In genomic region chr3:53269888-53270880, GRCh38 we compare ENCODE assay signal across 1 cellular context.
A peak's percentile ranks its signal among the peaks of the same experiment; 100 is the strongest.
TF ChIP-seq lines count a peak whose summit lies in the region.

No MANE protein-coding gene starts in this region.

TF ChIP-seq in K562, 482 proteins besides CTCF, POLR2A, EP300 and RAD21 (continued from another document and continues in another):
- TF ChIP-seq XRCC5 (IDR thresholded peaks at IDR 0.05; ENCODE audit: low read depth, low read length) = no peak
- no peak for TF ChIP-seq DIDO1 (tag; IDR thresholded peaks at IDR 0.05; ENCODE audit: low read depth)
- peak; percentile 98 for TF ChIP-seq MAFF (IDR thresholded peaks at IDR 0.05; ENCODE audit: low read length)
- 0 out of 2 replicates have a peak, but pooled peaks have one; percentile 4 for TF ChIP-seq MECOM (CRISPR knock-in tag; IDR thresholded peaks at IDR 0.05)
- no peak for TF ChIP-seq ZNF655 (CRISPR knock-in tag; IDR thresholded peaks at IDR 0.05)
- no peak for TF ChIP-seq EGR1 (conservative IDR thresholded peaks at IDR 0.05)
- peak; percentile 38; the same call in 1 of the 2 replicates for TF ChIP-seq CBX1 (IDR thresholded peaks at IDR 0.05; ENCODE audit: low read depth)
- TF ChIP-seq ZNF354B (CRISPR knock-in tag; IDR thresholded peaks at IDR 0.05) = peak; percentile 57; the same call in 1 of the 2 replicates
- no peak for TF ChIP-seq PTRF (tag; IDR thresholded peaks at IDR 0.05)
- TF ChIP-seq TEAD1 (CRISPR knock-in tag; IDR thresholded peaks at IDR 0.05) = peak in 1 of 2 experiments; percentile 79; a peak in 2 of 4 replicates
- TF ChIP-seq ZNF324 (CRISPR knock-in tag; IDR thresholded peaks at IDR 0.05) = no peak
- TF ChIP-seq ZNF445 (CRISPR knock-in tag; IDR thresholded peaks at IDR 0.05; ENCODE audit: low read depth) = no peak
- TF ChIP-seq, protein P1, sequence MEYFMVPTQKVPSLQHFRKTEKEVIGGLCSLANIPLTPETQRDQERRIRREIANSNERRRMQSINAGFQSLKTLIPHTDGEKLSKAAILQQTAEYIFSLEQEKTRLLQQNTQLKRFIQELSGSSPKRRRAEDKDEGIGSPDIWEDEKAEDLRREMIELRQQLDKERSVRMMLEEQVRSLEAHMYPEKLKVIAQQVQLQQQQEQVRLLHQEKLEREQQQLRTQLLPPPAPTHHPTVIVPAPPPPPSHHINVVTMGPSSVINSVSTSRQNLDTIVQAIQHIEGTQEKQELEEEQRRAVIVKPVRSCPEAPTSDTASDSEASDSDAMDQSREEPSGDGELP (CRISPR knock-in tag; IDR thresholded peaks at IDR 0.05; ENCODE audit: borderline replicate concordance) = peak; percentile 42; the same call in 1 of the 2 replicates
- no peak for TF ChIP-seq NR4A1 (CRISPR knock-in tag; IDR thresholded peaks at IDR 0.05)
- peak; percentile 91 for TF ChIP-seq NR4A1 (tag; IDR thresholded peaks at IDR 0.05)
- no peak for TF ChIP-seq ZNF143 (CRISPR knock-in tag; IDR thresholded peaks at IDR 0.05)
- TF ChIP-seq, protein P2, sequence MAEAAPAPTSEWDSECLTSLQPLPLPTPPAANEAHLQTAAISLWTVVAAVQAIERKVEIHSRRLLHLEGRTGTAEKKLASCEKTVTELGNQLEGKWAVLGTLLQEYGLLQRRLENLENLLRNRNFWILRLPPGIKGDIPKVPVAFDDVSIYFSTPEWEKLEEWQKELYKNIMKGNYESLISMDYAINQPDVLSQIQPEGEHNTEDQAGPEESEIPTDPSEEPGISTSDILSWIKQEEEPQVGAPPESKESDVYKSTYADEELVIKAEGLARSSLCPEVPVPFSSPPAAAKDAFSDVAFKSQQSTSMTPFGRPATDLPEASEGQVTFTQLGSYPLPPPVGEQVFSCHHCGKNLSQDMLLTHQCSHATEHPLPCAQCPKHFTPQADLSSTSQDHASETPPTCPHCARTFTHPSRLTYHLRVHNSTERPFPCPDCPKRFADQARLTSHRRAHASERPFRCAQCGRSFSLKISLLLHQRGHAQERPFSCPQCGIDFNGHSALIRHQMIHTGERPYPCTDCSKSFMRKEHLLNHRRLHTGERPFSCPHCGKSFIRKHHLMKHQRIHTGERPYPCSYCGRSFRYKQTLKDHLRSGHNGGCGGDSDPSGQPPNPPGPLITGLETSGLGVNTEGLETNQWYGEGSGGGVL (CRISPR knock-in tag; IDR thresholded peaks at IDR 0.05) = no peak
- no peak for TF ChIP-seq HMG20A (CRISPR knock-in tag; conservative IDR thresholded peaks at IDR 0.05)
- no peak for TF ChIP-seq IRF1 (CRISPR knock-in tag; IDR thresholded peaks at IDR 0.05; ENCODE audit: borderline replicate concordance)
- 0 out of 2 replicates have a peak, but pooled peaks have one; percentile 14 for TF ChIP-seq MBD2 (IDR thresholded peaks at IDR 0.05; ENCODE audit: borderline replicate concordance, low read depth)
- TF ChIP-seq SMAD1 (IDR thresholded peaks at IDR 0.05; ENCODE audit: low read depth, low read length, partially characterized antibody) = no peak
- TF ChIP-seq E2F4 (CRISPR knock-in tag; IDR thresholded peaks at IDR 0.05; ENCODE audit: low read depth) = no peak
- TF ChIP-seq PREB (CRISPR knock-in tag; IDR thresholded peaks at IDR 0.05) = no peak
- no peak for TF ChIP-seq ZNF224 (CRISPR knock-in tag; IDR thresholded peaks at IDR 0.05)
- 0 out of 4 replicates have a peak, but pooled peaks have one; percentile 7 to 19 for TF ChIP-seq NRF1 (conservative IDR thresholded peaks at IDR 0.05 in 1 of 2, IDR thresholded peaks at IDR 0.05 in 1 of 2)
- TF ChIP-seq KDM5B (IDR thresholded peaks at IDR 0.05; ENCODE audit: insufficient replicate concordance, low read depth, low read length) = peak; percentile 43
- TF ChIP-seq U2AF2 (optimal IDR thresholded peaks at IDR 0.05; ENCODE audit: low read depth, low read length) = no peak
- TF ChIP-seq, protein P3, sequence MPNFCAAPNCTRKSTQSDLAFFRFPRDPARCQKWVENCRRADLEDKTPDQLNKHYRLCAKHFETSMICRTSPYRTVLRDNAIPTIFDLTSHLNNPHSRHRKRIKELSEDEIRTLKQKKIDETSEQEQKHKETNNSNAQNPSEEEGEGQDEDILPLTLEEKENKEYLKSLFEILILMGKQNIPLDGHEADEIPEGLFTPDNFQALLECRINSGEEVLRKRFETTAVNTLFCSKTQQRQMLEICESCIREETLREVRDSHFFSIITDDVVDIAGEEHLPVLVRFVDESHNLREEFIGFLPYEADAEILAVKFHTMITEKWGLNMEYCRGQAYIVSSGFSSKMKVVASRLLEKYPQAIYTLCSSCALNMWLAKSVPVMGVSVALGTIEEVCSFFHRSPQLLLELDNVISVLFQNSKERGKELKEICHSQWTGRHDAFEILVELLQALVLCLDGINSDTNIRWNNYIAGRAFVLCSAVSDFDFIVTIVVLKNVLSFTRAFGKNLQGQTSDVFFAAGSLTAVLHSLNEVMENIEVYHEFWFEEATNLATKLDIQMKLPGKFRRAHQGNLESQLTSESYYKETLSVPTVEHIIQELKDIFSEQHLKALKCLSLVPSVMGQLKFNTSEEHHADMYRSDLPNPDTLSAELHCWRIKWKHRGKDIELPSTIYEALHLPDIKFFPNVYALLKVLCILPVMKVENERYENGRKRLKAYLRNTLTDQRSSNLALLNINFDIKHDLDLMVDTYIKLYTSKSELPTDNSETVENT (CRISPR knock-in tag; IDR thresholded peaks at IDR 0.05) = 0 out of 2 replicates have a peak, but pooled peaks have one; percentile 30
- TF ChIP-seq DDX20 (tag; IDR thresholded peaks at IDR 0.05; ENCODE audit: low read depth) = peak; percentile 48; the same call in 1 of the 2 replicates
- no peak for TF ChIP-seq MXI1 (IDR thresholded peaks at IDR 0.05; ENCODE audit: low read depth, low read length)
- no peak for TF ChIP-seq RBM34 (IDR thresholded peaks at IDR 0.05; ENCODE audit: borderline replicate concordance, insufficient read depth, low read length)
- TF ChIP-seq ZNF695 (CRISPR knock-in tag; IDR thresholded peaks at IDR 0.05) = no peak
- TF ChIP-seq CUX1 (CRISPR knock-in tag; IDR thresholded peaks at IDR 0.05) = no peak; the same call in none of the 2 replicates
- TF ChIP-seq GATAD2A (IDR thresholded peaks at IDR 0.05) = peak; percentile 74; the same call in 1 of the 2 replicates
- no peak for TF ChIP-seq GABPB2 (CRISPR knock-in tag; conservative IDR thresholded peaks at IDR 0.05)
- TF ChIP-seq HMGN3 (IDR thresholded peaks at IDR 0.05; ENCODE audit: borderline replicate concordance, extremely low read depth, insufficient read length, low read depth, low read length) = peak; percentile 32
- no peak for TF ChIP-seq NCOA2 (IDR thresholded peaks at IDR 0.05; ENCODE audit: partially characterized antibody in 2 of 2)
- TF ChIP-seq, protein P4, sequence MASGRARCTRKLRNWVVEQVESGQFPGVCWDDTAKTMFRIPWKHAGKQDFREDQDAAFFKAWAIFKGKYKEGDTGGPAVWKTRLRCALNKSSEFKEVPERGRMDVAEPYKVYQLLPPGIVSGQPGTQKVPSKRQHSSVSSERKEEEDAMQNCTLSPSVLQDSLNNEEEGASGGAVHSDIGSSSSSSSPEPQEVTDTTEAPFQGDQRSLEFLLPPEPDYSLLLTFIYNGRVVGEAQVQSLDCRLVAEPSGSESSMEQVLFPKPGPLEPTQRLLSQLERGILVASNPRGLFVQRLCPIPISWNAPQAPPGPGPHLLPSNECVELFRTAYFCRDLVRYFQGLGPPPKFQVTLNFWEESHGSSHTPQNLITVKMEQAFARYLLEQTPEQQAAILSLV (tag; IDR thresholded peaks at IDR 0.05) = peak; percentile 69
- peak; percentile 78 for TF ChIP-seq HDAC2 (IDR thresholded peaks at IDR 0.05)
- TF ChIP-seq ZNF124 (CRISPR knock-in tag; IDR thresholded peaks at IDR 0.05) = no peak
- TF ChIP-seq POLR2AphosphoS2 (IDR thresholded peaks at IDR 0.05; ENCODE audit: low read length) = no peak
- no peak for TF ChIP-seq FOXP4 (CRISPR knock-in tag; IDR thresholded peaks at IDR 0.05; ENCODE audit: borderline replicate concordance)
- TF ChIP-seq KLF6 (CRISPR knock-in tag; IDR thresholded peaks at IDR 0.05; ENCODE audit: borderline replicate concordance) = peak; percentile 20; the same call in 1 of the 2 replicates
- TF ChIP-seq HDAC1 (IDR thresholded peaks at IDR 0.05) = 0 out of 4 replicates have a peak, but pooled peaks of 1 of the 2 experiments have one; percentile 12
- no peak for TF ChIP-seq ZNF717 (CRISPR knock-in tag; IDR thresholded peaks at IDR 0.05)
- TF ChIP-seq GTF2A2 (tag; IDR thresholded peaks at IDR 0.05) = no peak
- no peak for TF ChIP-seq SNIP1 (IDR thresholded peaks at IDR 0.05; ENCODE audit: low read depth)
- TF ChIP-seq, protein P5, sequence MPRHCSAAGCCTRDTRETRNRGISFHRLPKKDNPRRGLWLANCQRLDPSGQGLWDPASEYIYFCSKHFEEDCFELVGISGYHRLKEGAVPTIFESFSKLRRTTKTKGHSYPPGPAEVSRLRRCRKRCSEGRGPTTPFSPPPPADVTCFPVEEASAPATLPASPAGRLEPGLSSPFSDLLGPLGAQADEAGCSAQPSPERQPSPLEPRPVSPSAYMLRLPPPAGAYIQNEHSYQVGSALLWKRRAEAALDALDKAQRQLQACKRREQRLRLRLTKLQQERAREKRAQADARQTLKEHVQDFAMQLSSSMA (CRISPR knock-in tag; IDR thresholded peaks at IDR 0.05) = no peak
